17 cellular contexts compared by ENCODE assay signal in genomic region chr20:35497780-35498189, GRCh38. TPM values are rescaled to one million over a fixed set of nuclear protein-coding genes. Genes with fewer than 3 reads are reported as not detected.
DNase-seq lines count a peak whose midpoint lies in the region; ATAC-seq and TF ChIP-seq lines count a peak whose summit lies in the region.
"Had no signal": no experiment of that assay in that cellular context is flagged by ENCODE, and none has a peak within 500 bp of the region (broad histone marks: within the 10 kb centered on the region; RNA-seq: fewer than 3 reads in every experiment).

No MANE protein-coding gene starts in this region.

- no peaks in the 10 kb centered on the region for H3K9me3 ChIP-seq in body of pancreas
- H3K9me3 ChIP-seq in neuronal stem cell (replicated peaks in 1 of 2; ENCODE audit: control insufficient read depth in 2 of 2, insufficient read depth in 1 of 2, low read depth in 1 of 2, low read length in 2 of 2), result no peaks in the 10 kb centered on the region
- H3K9me3 ChIP-seq in transverse colon, result no peaks in the 10 kb centered on the region
- H3K9me3 ChIP-seq: Peyer's patch had no signal

- TF ChIP-seq CTCF in body of pancreas (IDR thresholded peaks at IDR 0.05) (no peak), transverse colon (IDR thresholded peaks at IDR 0.05) (no peak)

- no peak overlapping the region for H2AFZ ChIP-seq in neuronal stem cell (ENCODE audit: low read length)

- H2BK120ac ChIP-seq in neuronal stem cell (ENCODE audit: low read depth, low read length), result no peak overlapping the region

- H3K4me3 ChIP-seq in body of pancreas, result no peak overlapping the region
- no peak overlapping the region for H3K4me3 ChIP-seq in neuronal stem cell (ENCODE audit: low read length in 2 of 2)
- no peak overlapping the region for H3K4me3 ChIP-seq in transverse colon
- H3K4me3 ChIP-seq: Peyer's patch had no signal

- H3K79me1 ChIP-seq in neuronal stem cell (ENCODE audit: low read depth, low read length), result no peaks in the 10 kb centered on the region

- H3K18ac ChIP-seq in neuronal stem cell (ENCODE audit: low read length), result no peak overlapping the region

- TF ChIP-seq POLR2A in body of pancreas (IDR thresholded peaks at IDR 0.05) (no peak), transverse colon (IDR thresholded peaks at IDR 0.05) (no peak)

- peaks cover 4 to 33% of the 10 kb centered on the region in 2 donors for H3K36me3 ChIP-seq in body of pancreas (replicated peaks in 1 of 2; ENCODE audit: insufficient read depth in 1 of 2, low read depth in 2 of 2)
- H3K36me3 ChIP-seq in neuronal stem cell (replicated peaks in 1 of 2; ENCODE audit: control insufficient read depth in 2 of 2, insufficient read depth in 2 of 2, low read length in 2 of 2), result peaks cover 53 to 98% of the 10 kb centered on the region in 2 donors
- peaks cover 0 to 69% (median 34%) of the 10 kb centered on the region in 4 donors for H3K36me3 ChIP-seq in transverse colon

- no peak overlapping the region for H2AK5ac ChIP-seq in neuronal stem cell (ENCODE audit: low read depth, low read length)

- H3K4ac ChIP-seq in neuronal stem cell (ENCODE audit: low read length), result no peak overlapping the region

- H3K23ac ChIP-seq in neuronal stem cell (ENCODE audit: low read depth, low read length, poor library complexity), result peak overlapping the region; percentile 32

- H3K4me2 ChIP-seq in neuronal stem cell (ENCODE audit: insufficient read depth, low read length, poor library complexity, severe bottlenecking), result no peak overlapping the region

- H4K91ac ChIP-seq in neuronal stem cell (ENCODE audit: low read depth, low read length, poor library complexity), result no peak overlapping the region

- H3K9ac ChIP-seq in neuronal stem cell (ENCODE audit: low read depth, low read length, poor library complexity), result no peak overlapping the region

- WGBS in body of pancreas, 2 donors, result 96 to 97% methylated on average over 3 to 9 of the region's 9 CpGs
- WGBS in neuronal stem cell (ENCODE audit: extremely low coverage in 2 of 2, insufficient read length in 2 of 2, insufficient replicate concordance in 1 of 2), 2 donors, result no CpG with 5 or more reads among the region's 9 CpGs
- 82% methylated on average over 9 of the region's 9 CpGs; no CpG with 5 or more reads in 1 of the 2 donors for WGBS in transverse colon (ENCODE audit: low coverage in 1 of 2), 2 donors

- in situ Hi-C loops in transverse colon (cut with MboI; ENCODE audit: low pct_ligation_motif_present in 1 of 4, low pct_unique_long_range_greater_than_20kb in 1 of 4, low sequenced_read_pairs in 3 of 4), result loop anchor here in 1 of 4 donors (25.0 kb wide), 1 partner anchor 390 kb away; no protein-coding TSS in a partner anchor

- H2BK15ac ChIP-seq in neuronal stem cell (ENCODE audit: low read length), result no peak overlapping the region

- H3K27me3 ChIP-seq in body of pancreas (no peaks in the 10 kb centered on the region), neuronal stem cell (ENCODE audit: control insufficient read depth in 3 of 3, insufficient read depth in 3 of 3, low read depth in 1 of 3, low read length in 3 of 3) (no peaks in the 10 kb centered on the region), transverse colon (no peaks in the 10 kb centered on the region)
- H3K27me3 ChIP-seq: Peyer's patch had no signal

- intact Hi-C loops in body of pancreas (cut with DNase I), result no loop called here
- intact Hi-C loops in cardiac septum (cut with DNase I), result no loop called here
- intact Hi-C loops in transverse colon (cut with DNase I; ENCODE audit: low total_unique reads), result no loop called here

- no peak for TF ChIP-seq EP300 in transverse colon (IDR thresholded peaks at IDR 0.05; ENCODE audit: low read depth)

- no peak overlapping the region for H2BK5ac ChIP-seq in neuronal stem cell (ENCODE audit: low read length)

- no peak overlapping the region for H3K14ac ChIP-seq in neuronal stem cell (ENCODE audit: low read length)

- no peak for ATAC-seq in body of pancreas
- ATAC-seq in GM19023 (IDR thresholded peaks at IDR 0.05; ENCODE audit: unreplicated experiment), result no peak
- no peak for ATAC-seq in GM19351 (IDR thresholded peaks at IDR 0.05; ENCODE audit: unreplicated experiment)

- H3K4me1 ChIP-seq in body of pancreas (no peaks in the 10 kb centered on the region), neuronal stem cell (ENCODE audit: control insufficient read depth in 2 of 2, insufficient read depth in 1 of 2, low read depth in 1 of 2, low read length in 2 of 2) (no peaks in the 10 kb centered on the region), transverse colon (no peaks in the 10 kb centered on the region)
- H3K4me1 ChIP-seq: Peyer's patch had no signal

- no peak overlapping the region for H4K8ac ChIP-seq in neuronal stem cell (ENCODE audit: low read depth, low read length)

- no peak overlapping the region for H2BK12ac ChIP-seq in neuronal stem cell (ENCODE audit: low read length)

- H3K27ac ChIP-seq in body of pancreas (no peak overlapping the region), neuronal stem cell (replicated peaks; ENCODE audit: low read length) (no peak overlapping the region), transverse colon (peak overlapping the region in 3 of 4 donors; percentile 13 to 52 (median 23))

- peak in 3 of 4 donors; percentile 38 to 41 (median 38) for DNase-seq in body of pancreas
- peak; percentile 82 for DNase-seq in cardiac septum (ENCODE audit: low spot score)
- DNase-seq in neuronal stem cell (ENCODE audit: low spot score), result no peak
- peak; percentile 23 for DNase-seq in transverse colon
- no peak for DNase-seq in NCI-H2196 (lab: John Stamatoyannopoulos, UW; ENCODE audit: unreplicated experiment)
- DNase-seq: activated CD4-positive, alpha-beta memory T cell treated with anti-CD3 and anti-CD28 coated beads for 36 hours; activated naive CD4-positive, alpha-beta T cell treated with Interleukin-2 at 50 U/mL for 16 hours; foreskin melanocyte; NCI-H1092; NCI-H510A treated with DMSO at 0.1 percent for 48 hours; Peyer's patch; stimulated activated CD4-positive, alpha-beta T cell treated with anti-CD3 and anti-CD28 coated beads, Interleukin-4, amount 100 ng/mL, for 1 hour; T-helper 9 cell had no signal

RNA-seq across cellular contexts. Expression of gene C20orf173, which starts 31.7 kb away (rescaled TPM):
- total RNA-seq in body of pancreas (not detected), cardiac septum (not detected), transverse colon (not detected)
- polyA plus RNA-seq in neuronal stem cell (2013, experiment 1 of 2), result not detected
- polyA plus RNA-seq in neuronal stem cell (2013, experiment 2 of 2), result not detected
- total RNA-seq: activated CD4-positive, alpha-beta memory T cell treated with anti-CD3 and anti-CD28 coated beads for 36 hours; dermis microvascular lymphatic vessel endothelial cell; osteocyte; Peyer's patch had no signal

RNA-seq across cellular contexts. Expression of gene CEP250, which starts 42.4 kb away (rescaled TPM):
- total RNA-seq in body of pancreas (10 to 100 TPM in 1 of 2 donors, 1 to 10 TPM in 1; 7.8 to 27.0 TPM), cardiac septum (14.9 TPM), transverse colon (10 to 100 TPM; 22.8 to 38.6 (median 28.7) TPM)
- polyA plus RNA-seq in neuronal stem cell (2013, experiment 1 of 2), result 12.0 TPM
- polyA plus RNA-seq in neuronal stem cell (2013, experiment 2 of 2), result 13.1 TPM

RNA-seq across cellular contexts. Expression of gene ERGIC3, which starts 44.1 kb away (rescaled TPM):
- total RNA-seq in body of pancreas, result 100 to 1,000 TPM; 120 to 136 TPM
- total RNA-seq in cardiac septum, result 91.2 TPM
- 177 TPM for polyA plus RNA-seq in neuronal stem cell (2013, experiment 1 of 2)
- polyA plus RNA-seq in neuronal stem cell (2013, experiment 2 of 2), result 162 TPM
- total RNA-seq in transverse colon, result 100 to 1,000 TPM; 115 to 398 (median 237) TPM

RNA-seq across cellular contexts. Expression of gene GDF5, which starts 59.8 kb away (rescaled TPM):
- total RNA-seq in body of pancreas (under 1 TPM in 1 of 2 donors, not detected in 1; 0.66 TPM), cardiac septum (not detected), transverse colon (1 to 10 TPM in 1 of 4 donors, under 1 TPM in 2, not detected in 1; 0.32 to 2.2 (median 0.40) TPM)
- 0.57 TPM for polyA plus RNA-seq in neuronal stem cell (2013, experiment 1 of 2)
- polyA plus RNA-seq in neuronal stem cell (2013, experiment 2 of 2), result 0.48 TPM
- total RNA-seq: activated CD4-positive, alpha-beta memory T cell treated with anti-CD3 and anti-CD28 coated beads for 36 hours; dermis microvascular lymphatic vessel endothelial cell; Peyer's patch had no signal

Comparison
In these comparisons a context has a peak if more than half of its experiments do, and no peak if none do; other contexts are left out.
1. DNase-seq: peak in body of pancreas (3 of 4), cardiac septum (single experiment) and transverse colon (single experiment); none in neuronal stem cell (single experiment) and NCI-H2196 (single experiment).
2. H3K27ac ChIP-seq: peak in transverse colon (3 of 4); none in body of pancreas (0 of 4) and neuronal stem cell (single experiment).